In genomic region chr20:49578436-49578835, GRCh38 we compare ENCODE assay signal across 9 cellular contexts. TPM values are rescaled to one million over a fixed set of nuclear protein-coding genes. Genes with fewer than 3 reads are reported as not detected.
"Had no signal": no experiment of that assay in that cellular context is flagged by ENCODE, and none has a peak within 500 bp of the region (broad histone marks: within the 10 kb centered on the region; RNA-seq: fewer than 3 reads in every experiment).

No MANE protein-coding gene starts in this region.

- H3K27ac ChIP-seq: foreskin keratinocyte had no signal

- H3K27me3 ChIP-seq: transverse colon had no signal

- H3K9me3 ChIP-seq: transverse colon had no signal

- H3K4me3 ChIP-seq: transverse colon had no signal

- H3K4me1 ChIP-seq: foreskin keratinocyte had no signal

- ATAC-seq: activated naive CD4-positive, alpha-beta T cell treated with anti-CD3 and anti-CD28 coated beads, Interleukin-2, amount 50 U/mL, for 72 hours; foreskin keratinocyte; left ventricle myocardium superior; stimulated activated memory B cell treated with anti-CD40 and anti-IgM and Interleukin-4, amounts not matched to agents 10 μg/mL and 1 μg/mL and 100 μg/mL, for 72 hours had no signal

- DNase-seq: activated CD4-positive, alpha-beta T cell treated with anti-CD3 and anti-CD28 coated beads, Interleukin-2, amount 50 U/mL, for 1 hour; activated T-cell treated with anti-CD3 and anti-CD28 coated beads, Interleukin-2, amount 50 U/mL, for 1 hour; cortex of kidney; effector CD4-positive, alpha-beta T cell; foreskin keratinocyte; left ventricle myocardium superior; transverse colon had no signal

- H3K36me3 ChIP-seq: transverse colon had no signal

RNA-seq across cellular contexts. Expression of gene PTGIS, which starts 10.5 kb away (rescaled TPM):
- total RNA-seq: foreskin keratinocyte had no signal
- polyA plus RNA-seq: foreskin keratinocyte had no signal
